ENCODE assay signal across 20 cellular contexts in the genomic region with DNA sequence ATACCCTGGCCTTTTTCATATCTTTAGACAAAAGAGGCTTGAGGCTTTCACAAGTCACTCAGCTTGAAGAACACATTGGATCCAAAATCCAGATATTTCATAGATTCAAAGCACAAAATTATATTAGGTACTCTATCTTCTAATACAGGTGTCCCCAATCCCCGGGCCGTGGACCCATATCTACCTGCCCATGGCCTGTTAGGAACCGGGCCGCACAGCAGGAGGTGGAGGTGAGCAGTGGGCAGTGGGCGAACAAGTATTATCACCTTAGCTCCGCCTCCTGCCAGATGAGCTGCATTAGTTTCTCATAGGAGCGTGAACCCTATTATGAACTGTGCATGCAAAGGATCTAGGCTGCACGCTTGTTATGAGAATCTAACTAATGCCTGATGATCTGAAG. TPM values are rescaled to one million over a fixed set of nuclear protein-coding genes. Genes with fewer than 3 reads are reported as not detected.
"Had no signal": no experiment of that assay in that cellular context is flagged by ENCODE, and none has a peak within 500 bp of the region (broad histone marks: within the 10 kb centered on the region; RNA-seq: fewer than 3 reads in every experiment).

No MANE protein-coding gene starts in this region.

- H3K4me3 ChIP-seq: MG63 had no signal

- H3K27ac Mint-ChIP-seq: T-cell had no signal

- ATAC-seq: T-cell had no signal

- H3K36me3 Mint-ChIP-seq: T-cell had no signal

- H3K27me3 ChIP-seq: MG63 had no signal

- DNase-seq: KBM-7, MG63, NCI-H1092, NCI-H1417 treated with DMSO at 0.1 percent for 48 hours, NCI-H1694, NCI-H187 treated with DMSO at 0.1 percent for 48 hours, NCI-H2081, NCI-H2171, NCI-H226, NCI-H446, NCI-H748 treated with DMSO at 0.1 percent for 48 hours, RPMI8226, SHP77, SK-N-SH, SW 1271, T-cell had no signal

- H3K36me3 ChIP-seq: MG63 had no signal

- FAIRE-seq: RCC 7860 had no signal

- H3K4me3 Mint-ChIP-seq: T-cell had no signal

- H3K9me3 Mint-ChIP-seq: T-cell had no signal

- H3K9me3 ChIP-seq: MG63, SK-N-SH had no signal

- H3K9ac ChIP-seq: SK-N-SH had no signal

- H3K4me2 ChIP-seq: SK-N-SH had no signal

RNA-seq across cellular contexts. Expression of a gene that starts 18.7 kb away (rescaled TPM):
- total RNA-seq: HT-29, LHCN-M2, SK-MEL-5 had no signal
- polyA plus RNA-seq: SK-N-SH had no signal
